12 cellular contexts compared by ENCODE assay signal in the genomic region with DNA sequence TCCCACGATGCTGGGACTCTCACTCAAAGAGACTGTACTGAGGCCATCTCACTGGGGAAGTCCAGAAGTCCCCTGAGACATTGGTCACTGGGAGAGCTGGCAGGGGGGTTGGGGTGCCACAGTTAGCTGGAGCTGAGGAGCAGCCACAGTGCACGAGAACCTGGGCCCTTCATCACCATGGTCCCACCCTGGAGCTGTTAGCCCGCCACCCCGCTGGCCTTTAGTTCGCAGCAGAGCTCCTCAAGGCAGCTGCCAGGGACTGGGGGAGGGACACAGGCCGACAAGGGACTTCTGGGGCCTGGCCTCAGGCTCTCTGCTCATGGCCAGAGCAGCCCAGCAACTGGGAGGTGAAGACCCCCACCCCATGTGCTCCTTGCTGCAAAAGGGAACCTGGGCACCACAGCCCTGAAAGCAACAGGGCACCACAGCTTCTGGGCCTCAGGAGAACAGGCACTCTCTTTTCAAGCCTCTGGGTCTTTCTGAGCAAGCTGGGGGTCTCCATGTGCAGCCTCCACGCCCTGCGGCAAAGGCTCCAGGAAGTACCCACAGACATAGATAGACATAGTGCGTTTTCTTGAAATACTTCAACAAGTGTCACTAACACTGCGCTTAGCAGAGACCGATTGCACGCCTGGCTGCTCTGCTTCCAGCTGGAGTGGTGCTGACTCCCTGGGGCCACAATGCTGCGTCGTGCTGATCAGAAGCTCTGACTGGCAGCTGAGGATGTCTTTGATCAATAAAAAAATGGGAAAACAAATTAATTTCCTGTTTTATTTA. TPM values are rescaled to one million over a fixed set of nuclear protein-coding genes. Genes with fewer than 3 reads are reported as not detected.
DNase-seq lines count a peak whose midpoint lies in the region; ATAC-seq, FAIRE-seq and TF ChIP-seq lines count a peak whose summit lies in the region.
"Had no signal": no experiment of that assay in that cellular context is flagged by ENCODE, and none has a peak within 500 bp of the region (broad histone marks: within the 10 kb centered on the region; RNA-seq: fewer than 3 reads in every experiment).

No MANE protein-coding gene starts in this region.

- no peak overlapping the region for H3K18ac ChIP-seq in H9 (ENCODE audit: insufficient read length, low read depth, low read length)

- peaks cover 7% of the 10 kb centered on the region for H4K20me1 ChIP-seq in H9 (ENCODE audit: control insufficient read depth, insufficient read depth, insufficient read length)

- peak; percentile 68 for ATAC-seq in GM18909 (IDR thresholded peaks at IDR 0.05; ENCODE audit: poor library complexity, unreplicated experiment)

- no peak overlapping the region for H3T11ph ChIP-seq in H9 (ENCODE audit: low read length)

- no peaks in the 10 kb centered on the region for H3K9me3 Mint-ChIP-seq in H9

- H3K9me3 ChIP-seq in H9 (ENCODE audit: control insufficient read depth, low read depth, low read length) = no peaks in the 10 kb centered on the region

- no peak overlapping the region for H2BK20ac ChIP-seq in H9 (ENCODE audit: low read depth, low read length, poor library complexity, severe bottlenecking)

- no peak overlapping the region for H4K8ac ChIP-seq in H9 (replicated peaks; ENCODE audit: insufficient read length, low read depth, low read length)

- H3K9ac ChIP-seq in H9 (ENCODE audit: extremely low read depth, insufficient read length, low read length) = no peak overlapping the region

- no CpG with 5 or more reads among the region's 14 CpGs for WGBS in H9 (ENCODE audit: extremely low coverage, insufficient read length, low lambda C conversion rate)

- no peak overlapping the region for H4K5ac ChIP-seq in H9 (ENCODE audit: insufficient read length, low read depth, low read length)

- no peak for DNase-seq in H9
- DNase-seq in RCC 7860 (ENCODE audit: low spot score) = peak; percentile 15
- DNase-seq in renal cortical epithelial cell (ENCODE audit: low read depth) = peak; percentile 33
- DNase-seq in NK-92 treated with Interleukin-12 subunit alpha and Interleukin-12 subunit beta, amount 100 ng/mL, for 24 hours (lab: John Stamatoyannopoulos, UW) = no peak
- no peak for DNase-seq in NCI-H748 treated with DMSO at 0.1 percent for 48 hours (lab: John Stamatoyannopoulos, UW)
- DNase-seq in AML-193 (lab: John Stamatoyannopoulos, UW) = no peak
- DNase-seq: activated naive CD4-positive, alpha-beta T cell treated with Interleukin-2 at 50 U/mL for 16 hours; GDM1; mammary epithelial cell; NCI-H2171 treated with DMSO at 0.1 percent for 48 hours had no signal

- H3K79me1 ChIP-seq in H9 (ENCODE audit: insufficient read depth, low read depth, low read length, poor library complexity, severe bottlenecking) = peaks cover 6% of the 10 kb centered on the region

- no peaks in the 10 kb centered on the region for H3K27me3 Mint-ChIP-seq in H9 (ENCODE audit: low read depth)

- no peak overlapping the region for H3K23ac ChIP-seq in H9 (ENCODE audit: insufficient read length, low read depth, low read length)

- no peak for TF ChIP-seq CTCF in H9 (conservative IDR thresholded peaks at IDR 0.05)

- H3K4me1 ChIP-seq in H9 (ENCODE audit: insufficient read depth, low read length) = no peaks in the 10 kb centered on the region; the same call in 1 of the 2 replicates

- no peak overlapping the region for H3K4ac ChIP-seq in H9 (ENCODE audit: low read depth, low read length)

- H3K14ac ChIP-seq in H9 (ENCODE audit: insufficient read depth, low read length) = peak overlapping the region; percentile 9; the same call in 1 of the 2 replicates

- no peaks in the 10 kb centered on the region for H3K23me2 ChIP-seq in H9 (ENCODE audit: insufficient read length, low read depth, low read length, poor library complexity, severe bottlenecking)

- no peak overlapping the region for H3K56ac ChIP-seq in H9 (ENCODE audit: insufficient read length, low read depth, low read length)

- no peak overlapping the region for H2AFZ ChIP-seq in H9 (ENCODE audit: low read length)

- no peak overlapping the region for H2BK15ac ChIP-seq in H9 (ENCODE audit: low read depth, low read length)

- H2BK12ac ChIP-seq in H9 (ENCODE audit: insufficient read length, low read depth, low read length) = no peak overlapping the region

- H2BK120ac ChIP-seq in H9 (ENCODE audit: low read depth, low read length, poor library complexity, severe bottlenecking) = no peak overlapping the region

- H3K36me3 Mint-ChIP-seq in H9 (ENCODE audit: insufficient read depth in 1 of 3, low read depth in 3 of 3) = peaks cover 2 to 14% (median 4%) of the 10 kb centered on the region in 3 experiments; a peak in 4 of 7 replicates

- H2BK5ac ChIP-seq in H9 (ENCODE audit: insufficient read length, low read length) = no peak overlapping the region

- H3K4me1 Mint-ChIP-seq in H9 = peaks cover 21 to 26% of the 10 kb centered on the region in 2 experiments

- FAIRE-seq in RCC 7860 (lab: Jason Lieb, UNC) = no peak
- FAIRE-seq: TTC549 had no signal

- peak overlapping the region; percentile 69 to 94 (median 91); a peak in 4 of 7 replicates for H3K27ac Mint-ChIP-seq in H9

- H3K4me3 Mint-ChIP-seq in H9 = no peak overlapping the region

- peaks cover 7% of the 10 kb centered on the region; the same call in 1 of the 2 replicates for H3K79me2 ChIP-seq in H9 (ENCODE audit: insufficient read depth, low read length)

- H3K27ac ChIP-seq in H9 (ENCODE audit: insufficient read length, low read depth, low read length) = no peak overlapping the region

- no peak overlapping the region for H4K91ac ChIP-seq in H9 (ENCODE audit: insufficient read length, low read depth, low read length)

- no peak overlapping the region for H3K4me2 ChIP-seq in H9 (ENCODE audit: insufficient read depth, insufficient read length, low read length)

- no peak overlapping the region for H2AK5ac ChIP-seq in H9 (ENCODE audit: insufficient read length, low read length)

- no peaks in the 10 kb centered on the region for H3K27me3 ChIP-seq in H9 (ENCODE audit: insufficient read depth, low read length)

RNA-seq across cellular contexts. Expression of a gene that starts 46.0 kb away (rescaled TPM):
- total RNA-seq in H9 (2021) (58.7 and 58.9 TPM in 2 replicates), renal cortical epithelial cell (20.8 and 52.0 TPM in 2 replicates)

Comparison
In these comparisons a context has a peak if more than half of its experiments do, and no peak if none do; other contexts are left out.
1. DNase-seq: peak in RCC 7860 (single experiment) and renal cortical epithelial cell (single experiment); none in H9 (single experiment), NK-92 treated with Interleukin-12 subunit alpha and Interleukin-12 subunit beta, amount 100 ng/mL, for 24 hours (single experiment), NCI-H748 treated with DMSO at 0.1 percent for 48 hours (single experiment) and AML-193 (0 of 2).